ENCODE assay signal across 1 cellular context in the genomic region with DNA sequence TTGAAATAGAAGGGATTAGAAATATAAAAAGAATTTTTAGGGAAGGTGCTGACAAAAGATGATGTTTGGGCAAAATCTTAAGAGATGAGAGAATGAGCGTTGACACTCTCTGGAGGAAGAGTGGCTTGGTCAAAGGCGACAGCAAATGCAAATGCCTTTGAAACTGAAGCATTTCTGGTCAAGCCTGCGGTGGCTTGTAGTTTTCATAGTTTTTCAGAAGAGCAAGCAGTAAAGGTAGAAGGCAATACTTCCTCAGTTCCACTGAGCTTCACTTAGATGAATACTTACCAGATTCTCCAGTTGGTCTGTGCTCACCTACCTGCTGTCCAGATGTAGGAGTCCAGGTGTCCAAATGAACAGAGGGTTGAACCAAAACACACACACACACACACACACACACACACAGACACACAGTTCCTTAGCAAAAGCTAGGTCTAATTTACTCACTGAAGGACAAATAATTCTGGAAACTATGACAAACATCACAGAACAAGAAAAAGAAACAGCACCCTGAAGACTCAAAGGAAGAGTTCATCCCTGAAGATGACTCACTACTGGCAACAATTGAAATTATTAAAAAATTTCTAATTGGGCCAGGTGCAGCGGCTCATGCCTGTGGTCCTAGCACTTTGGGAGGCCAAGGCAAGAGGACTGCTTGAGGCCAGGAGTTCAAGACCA.
TF ChIP-seq lines count a peak whose summit lies in the region.

No MANE protein-coding gene starts in this region.

TF ChIP-seq in GM23338, 12 proteins besides CTCF, POLR2A, EP300 and RAD21 (continued from another document):
- TF ChIP-seq, protein P1, sequence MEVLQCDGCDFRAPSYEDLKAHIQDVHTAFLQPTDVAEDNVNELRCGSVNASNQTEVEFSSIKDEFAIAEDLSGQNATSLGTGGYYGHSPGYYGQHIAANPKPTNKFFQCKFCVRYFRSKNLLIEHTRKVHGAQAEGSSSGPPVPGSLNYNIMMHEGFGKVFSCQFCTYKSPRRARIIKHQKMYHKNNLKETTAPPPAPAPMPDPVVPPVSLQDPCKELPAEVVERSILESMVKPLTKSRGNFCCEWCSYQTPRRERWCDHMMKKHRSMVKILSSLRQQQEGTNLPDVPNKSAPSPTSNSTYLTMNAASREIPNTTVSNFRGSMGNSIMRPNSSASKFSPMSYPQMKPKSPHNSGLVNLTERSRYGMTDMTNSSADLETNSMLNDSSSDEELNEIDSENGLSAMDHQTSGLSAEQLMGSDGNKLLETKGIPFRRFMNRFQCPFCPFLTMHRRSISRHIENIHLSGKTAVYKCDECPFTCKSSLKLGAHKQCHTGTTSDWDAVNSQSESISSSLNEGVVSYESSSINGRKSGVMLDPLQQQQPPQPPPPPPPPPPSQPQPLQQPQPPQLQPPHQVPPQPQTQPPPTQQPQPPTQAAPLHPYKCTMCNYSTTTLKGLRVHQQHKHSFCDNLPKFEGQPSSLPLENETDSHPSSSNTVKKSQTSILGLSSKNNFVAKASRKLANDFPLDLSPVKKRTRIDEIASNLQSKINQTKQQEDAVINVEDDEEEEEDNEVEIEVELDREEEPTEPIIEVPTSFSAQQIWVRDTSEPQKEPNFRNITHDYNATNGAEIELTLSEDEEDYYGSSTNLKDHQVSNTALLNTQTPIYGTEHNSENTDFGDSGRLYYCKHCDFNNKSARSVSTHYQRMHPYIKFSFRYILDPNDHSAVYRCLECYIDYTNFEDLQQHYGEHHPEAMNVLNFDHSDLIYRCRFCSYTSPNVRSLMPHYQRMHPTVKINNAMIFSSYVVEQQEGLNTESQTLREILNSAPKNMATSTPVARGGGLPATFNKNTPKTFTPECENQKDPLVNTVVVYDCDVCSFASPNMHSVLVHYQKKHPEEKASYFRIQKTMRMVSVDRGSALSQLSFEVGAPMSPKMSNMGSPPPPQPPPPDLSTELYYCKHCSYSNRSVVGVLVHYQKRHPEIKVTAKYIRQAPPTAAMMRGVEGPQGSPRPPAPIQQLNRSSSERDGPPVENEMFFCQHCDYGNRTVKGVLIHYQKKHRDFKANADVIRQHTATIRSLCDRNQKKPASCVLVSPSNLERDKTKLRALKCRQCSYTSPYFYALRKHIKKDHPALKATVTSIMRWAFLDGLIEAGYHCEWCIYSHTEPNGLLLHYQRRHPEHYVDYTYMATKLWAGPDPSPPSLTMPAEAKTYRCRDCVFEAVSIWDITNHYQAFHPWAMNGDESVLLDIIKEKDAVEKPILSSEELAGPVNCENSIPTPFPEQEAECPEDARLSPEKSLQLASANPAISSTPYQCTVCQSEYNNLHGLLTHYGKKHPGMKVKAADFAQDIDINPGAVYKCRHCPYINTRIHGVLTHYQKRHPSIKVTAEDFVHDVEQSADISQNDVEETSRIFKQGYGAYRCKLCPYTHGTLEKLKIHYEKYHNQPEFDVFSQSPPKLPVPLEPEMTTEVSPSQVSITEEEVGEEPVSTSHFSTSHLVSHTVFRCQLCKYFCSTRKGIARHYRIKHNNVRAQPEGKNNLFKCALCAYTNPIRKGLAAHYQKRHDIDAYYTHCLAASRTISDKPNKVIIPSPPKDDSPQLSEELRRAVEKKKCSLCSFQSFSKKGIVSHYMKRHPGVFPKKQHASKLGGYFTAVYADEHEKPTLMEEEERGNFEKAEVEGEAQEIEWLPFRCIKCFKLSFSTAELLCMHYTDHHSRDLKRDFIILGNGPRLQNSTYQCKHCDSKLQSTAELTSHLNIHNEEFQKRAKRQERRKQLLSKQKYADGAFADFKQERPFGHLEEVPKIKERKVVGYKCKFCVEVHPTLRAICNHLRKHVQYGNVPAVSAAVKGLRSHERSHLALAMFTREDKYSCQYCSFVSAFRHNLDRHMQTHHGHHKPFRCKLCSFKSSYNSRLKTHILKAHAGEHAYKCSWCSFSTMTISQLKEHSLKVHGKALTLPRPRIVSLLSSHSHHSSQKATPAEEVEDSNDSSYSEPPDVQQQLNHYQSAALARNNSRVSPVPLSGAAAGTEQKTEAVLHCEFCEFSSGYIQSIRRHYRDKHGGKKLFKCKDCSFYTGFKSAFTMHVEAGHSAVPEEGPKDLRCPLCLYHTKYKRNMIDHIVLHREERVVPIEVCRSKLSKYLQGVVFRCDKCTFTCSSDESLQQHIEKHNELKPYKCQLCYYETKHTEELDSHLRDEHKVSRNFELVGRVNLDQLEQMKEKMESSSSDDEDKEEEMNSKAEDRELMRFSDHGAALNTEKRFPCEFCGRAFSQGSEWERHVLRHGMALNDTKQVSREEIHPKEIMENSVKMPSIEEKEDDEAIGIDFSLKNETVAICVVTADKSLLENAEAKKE (CRISPR knock-in tag; IDR thresholded peaks at IDR 0.05): no peak
- no peak for TF ChIP-seq EZH2 (IDR thresholded peaks at IDR 0.05; ENCODE audit: low read depth, unreplicated experiment)
